Comparison of ENCODE assay signal across 22 cellular contexts in genomic region chr19:47413941-47414340, GRCh38. TPM values are rescaled to one million over a fixed set of nuclear protein-coding genes. Genes with fewer than 3 reads are reported as not detected.
DNase-seq lines count a peak whose midpoint lies in the region; ATAC-seq, FAIRE-seq and TF ChIP-seq lines count a peak whose summit lies in the region.
"Had no signal": no experiment of that assay in that cellular context is flagged by ENCODE, and none has a peak within 500 bp of the region (broad histone marks: within the 10 kb centered on the region; RNA-seq: fewer than 3 reads in every experiment).

No MANE protein-coding gene starts in this region.

- H3K36me3 ChIP-seq in HepG2 (replicated peaks in 1 of 2; ENCODE audit: control insufficient read depth in 1 of 2, insufficient read depth in 2 of 2, low read length in 2 of 2) = no peaks in the 10 kb centered on the region
- H3K36me3 ChIP-seq in right lobe of liver = no peaks in the 10 kb centered on the region
- no peaks in the 10 kb centered on the region for H3K36me3 ChIP-seq in lower lobe of right lung
- H3K36me3 ChIP-seq in osteoblast (ENCODE audit: insufficient read depth, low read length) = no peaks in the 10 kb centered on the region
- H3K36me3 ChIP-seq: BLaER1 treated with 17β-estradiol and CSF1 and Interleukin-3, amounts not matched to agents 10 nM and 100 nM had no signal

- intact Hi-C loops in HepG2 (cut with micrococcal nuclease; ENCODE audit: unreplicated experiment) = loop anchor here (2.0 kb wide), 1 partner anchor 117 kb away; no protein-coding TSS in a partner anchor
- intact Hi-C loops in right lobe of liver (cut with DNase I) = no loop called here
- intact Hi-C loops in lower lobe of right lung (cut with DNase I) = no loop called here

- in situ Hi-C loops in HepG2 (cut with HindIII; ENCODE audit: extremely low pct_ligation_motif_present, low pct_unique_long_range_greater_than_20kb) = loop anchor here (10.0 kb wide), 1 partner anchor 119 kb away; no protein-coding TSS in a partner anchor

- H3K79me2 ChIP-seq in HepG2 (ENCODE audit: insufficient read depth, low read length) (no peaks in the 10 kb centered on the region), osteoblast (ENCODE audit: insufficient read depth, low read length) (no peaks in the 10 kb centered on the region)

- H3K9ac ChIP-seq in HepG2 (ENCODE audit: insufficient read depth, low read depth, low read length) = no peak overlapping the region
- H3K9ac ChIP-seq: BLaER1 treated with 17β-estradiol and CSF1 and Interleukin-3, amounts not matched to agents 10 nM and 100 nM had no signal

- WGBS in HepG2 (ENCODE audit: low lambda C conversion rate) = 55% methylated on average over 8 of the region's 16 CpGs
- WGBS in right lobe of liver (ENCODE audit: insufficient coverage, low coverage, low lambda C conversion rate, missing lambda C conversion rate) = 77% methylated on average over 12 of the region's 16 CpGs

- H3K4me2 ChIP-seq in HepG2 (ENCODE audit: low read depth, low read length) (no peak overlapping the region), osteoblast (ENCODE audit: insufficient read depth, low read length) (no peak overlapping the region)
- H3K4me2 ChIP-seq: BLaER1 treated with 17β-estradiol and CSF1 and Interleukin-3, amounts not matched to agents 10 nM and 100 nM had no signal

- POLR2A ChIA-PET in HepG2 (lab: Yijun Ruan, JAX) = no interaction called here

- CTCF ChIA-PET in HepG2 (lab: Yijun Ruan, JAX; ENCODE audit: low intra/inter-chr PET ratio, low total read pairs) = interaction anchor here (1.3 kb wide), 1 partner anchor 130 kb away, joined by 4 read pairs; no protein-coding TSS in a partner anchor

- H3K9me3 ChIP-seq in HepG2 (ENCODE audit: low read length) (no peaks in the 10 kb centered on the region), right lobe of liver (no peaks in the 10 kb centered on the region), lower lobe of right lung (no peaks in the 10 kb centered on the region), osteoblast (ENCODE audit: low read depth, low read length) (no peaks in the 10 kb centered on the region)
- H3K9me3 ChIP-seq: BE2C; BLaER1 treated with 17β-estradiol and CSF1 and Interleukin-3, amounts not matched to agents 10 nM and 100 nM had no signal

- BruUV-seq in HepG2 (replicated peaks; lab: Mats Ljungman, UMichigan) = no TSS peak

- H3K27me3 ChIP-seq in HepG2 (ENCODE audit: control insufficient read depth in 1 of 2, insufficient read depth in 2 of 2, low read length in 2 of 2) (peaks cover 0 to 64% of the 10 kb centered on the region in 2 experiments; a peak in 4 of 5 replicates), right lobe of liver (peaks cover 0 to 18% of the 10 kb centered on the region in 2 donors), lower lobe of right lung (ENCODE audit: low read depth) (peaks cover 31% of the 10 kb centered on the region), osteoblast (ENCODE audit: insufficient read depth, low read length) (peaks cover 19% of the 10 kb centered on the region)

- no peak for TF ChIP-seq RAD21 in HepG2 (CRISPR knock-in tag; IDR thresholded peaks at IDR 0.05)

- H2AFZ ChIP-seq in HepG2 (ENCODE audit: low read length) (no peak overlapping the region), osteoblast (ENCODE audit: low read length) (no peak overlapping the region)

- TF ChIP-seq EP300 in HepG2 (IDR thresholded peaks at IDR 0.05; ENCODE audit: low read depth in 2 of 2, low read length in 2 of 2) = no peak
- TF ChIP-seq EP300 in HepG2 (CRISPR knock-in tag; IDR thresholded peaks at IDR 0.05; ENCODE audit: borderline replicate concordance) = no peak

- no peak overlapping the region for H3K27ac ChIP-seq in HepG2 (ENCODE audit: extremely low read length, insufficient read depth, low read length)
- H3K27ac ChIP-seq in right lobe of liver = no peak overlapping the region
- no peak overlapping the region for H3K27ac ChIP-seq in lower lobe of right lung
- H3K27ac ChIP-seq in osteoblast (ENCODE audit: low read depth, low read length) = no peak overlapping the region
- H3K27ac ChIP-seq: 22Rv1; BLaER1 treated with 17β-estradiol and CSF1 and Interleukin-3, amounts not matched to agents 10 nM and 100 nM had no signal

- FAIRE-seq in HepG2 (lab: Jason Lieb, UNC) = no peak
- FAIRE-seq: A204.1, D721Med, GM12878 had no signal

- H3K4me3 ChIP-seq in HepG2 (replicated peaks in 1 of 3; ENCODE audit: insufficient read depth in 1 of 3, low read depth in 2 of 3, low read length in 3 of 3) = no peak overlapping the region
- no peak overlapping the region for H3K4me3 ChIP-seq in right lobe of liver
- H3K4me3 ChIP-seq in lower lobe of right lung = no peak overlapping the region
- no peak overlapping the region for H3K4me3 ChIP-seq in osteoblast (ENCODE audit: insufficient read depth, low read length)
- H3K4me3 ChIP-seq: BLaER1 treated with 17β-estradiol and CSF1 and Interleukin-3, amounts not matched to agents 10 nM and 100 nM; GM12878 had no signal

- TF ChIP-seq POLR2A in HepG2 (IDR thresholded peaks at IDR 0.05; ENCODE audit: insufficient read depth in 1 of 2, low read depth in 2 of 2, low read length in 2 of 2) (no peak), right lobe of liver (IDR thresholded peaks at IDR 0.05) (no peak)

- H3K4me1 ChIP-seq in HepG2 (ENCODE audit: insufficient read depth, low read length) (peaks cover 5% of the 10 kb centered on the region; the same call in 1 of the 2 replicates), right lobe of liver (no peaks in the 10 kb centered on the region), lower lobe of right lung (peaks cover 6% of the 10 kb centered on the region), osteoblast (ENCODE audit: insufficient read depth, low read length) (no peaks in the 10 kb centered on the region)
- H3K4me1 ChIP-seq: BE2C had no signal

- ATAC-seq in HepG2 (no peak; the same call in 2 of the 3 replicates), right lobe of liver (no peak), lower lobe of right lung (no peak), HG03432 (IDR thresholded peaks at IDR 0.05; ENCODE audit: unreplicated experiment) (no peak)

- H4K20me1 ChIP-seq in HepG2 (ENCODE audit: insufficient read depth, low read length) (peaks cover 8% of the 10 kb centered on the region; the same call in 1 of the 2 replicates), osteoblast (ENCODE audit: insufficient read depth, low read length) (no peaks in the 10 kb centered on the region)

- TF ChIP-seq CTCF in HepG2 (CRISPR knock-in tag; IDR thresholded peaks at IDR 0.05) (no peak), right lobe of liver (IDR thresholded peaks at IDR 0.05) (no peak), lower lobe of right lung (IDR thresholded peaks at IDR 0.05) (no peak), osteoblast (IDR thresholded peaks at IDR 0.05; ENCODE audit: extremely low read depth, low read depth, low read length) (no peak)

- DNase-seq in HepG2 (ENCODE audit: low spot score) = no peak
- no peak for DNase-seq in right lobe of liver
- peak; percentile 33 for DNase-seq in lower lobe of right lung
- peak; percentile 51 for DNase-seq in osteoblast (ENCODE audit: insufficient read length, low spot score, missing footprints)
- DNase-seq in Ammon's horn (ENCODE audit: low spot score) = no peak
- no peak for DNase-seq in hippocampal formation (lab: John Stamatoyannopoulos, UW)
- DNase-seq: CD4-positive, alpha-beta T cell; CD8-positive, alpha-beta memory T cell; DMS 273 treated with DMSO at 0.1 percent for 48 hours; DMS79; EL; GDM1; GOT3; HCEC 1CT had no signal

RNA-seq across cellular contexts. Expression of gene MEIS3, which starts 5.4 kb away (rescaled TPM):
- 0.09 and 1.2 TPM in 2 replicates for total RNA-seq in HepG2 (2016; rRNA removed; fragmentation: Illumina TruSeq; extraction: Trizol)
- 1.1 and 1.5 TPM in 2 replicates for total RNA-seq in HepG2 (2016; cell fraction: cytosol; rRNA removed; fragmentation: Illumina TruSeq; extraction: Trizol; ENCODE audit: low read depth)
- total RNA-seq in HepG2 (2016; cell fraction: insoluble cytoplasmic fraction; rRNA removed; fragmentation: Illumina TruSeq; extraction: Trizol) = not detected in 2 replicates
- 0.52 and 0.62 TPM in 2 replicates for total RNA-seq in HepG2 (2016; cell fraction: membrane; rRNA removed; fragmentation: Illumina TruSeq; extraction: Trizol)
- total RNA-seq in HepG2 (2016; cell fraction: nucleus; rRNA removed; fragmentation: Illumina TruSeq; extraction: Trizol) = not detected in 2 replicates
- 0.70 and 0.94 TPM in 2 replicates for polyA plus RNA-seq in HepG2 (2011; rRNA removed)
- polyA plus RNA-seq in HepG2 (2011; cell fraction: cytosol; rRNA removed) = 0.39 and 0.59 TPM in 2 replicates
- 2.3 and 2.8 TPM in 2 replicates for polyA plus RNA-seq in HepG2 (2011; cell fraction: nucleus; rRNA removed)
- 0.25 and 0.93 TPM in 2 replicates for polyA plus RNA-seq in HepG2 (2012)
- 0.09 and 0.23 TPM in 2 replicates for polyA plus RNA-seq in HepG2 (2016; cell fraction: cytosol; fragmentation: Illumina TruSeq; extraction: Trizol; ENCODE audit: low read depth)
- polyA plus RNA-seq in HepG2 (2016; cell fraction: insoluble cytoplasmic fraction; fragmentation: Illumina TruSeq; extraction: Trizol; ENCODE audit: low read depth) = not detected in 2 replicates
- 0.41 and 0.55 TPM in 2 replicates for polyA plus RNA-seq in HepG2 (2016; cell fraction: membrane; fragmentation: Illumina TruSeq; extraction: Trizol; ENCODE audit: low read depth)
- 0.29 TPM in 1 of 2 replicates, not detected in the other for polyA plus RNA-seq in HepG2 (2016; cell fraction: nucleus; fragmentation: Illumina TruSeq; extraction: Trizol; ENCODE audit: insufficient read depth, low read depth)
- polyA minus RNA-seq in HepG2 (2011; rRNA and poly(A)+ RNA removed; ENCODE audit: low replicate concordance) = 0.82 and 12.4 TPM in 2 replicates
- polyA minus RNA-seq in HepG2 (2011; cell fraction: cytosol; rRNA and poly(A)+ RNA removed) = 0.69 and 0.70 TPM in 2 replicates
- 0.50 and 0.64 TPM in 2 replicates for polyA minus RNA-seq in HepG2 (2011; cell fraction: nucleus; rRNA and poly(A)+ RNA removed)
- 1 to 10 TPM in 1 of 6 experiments, under 1 TPM in 5; 0.53 to 1.6 (median 0.77) TPM for total RNA-seq in right lobe of liver
- total RNA-seq in lower lobe of right lung = 5.3 TPM
- 8.3 and 19.7 TPM in 2 replicates for total RNA-seq in osteoblast
- total RNA-seq: CD8-positive, alpha-beta memory T cell; GM12878 had no signal
- polyA plus RNA-seq: CD14-positive monocyte; CD8-positive, alpha-beta memory T cell had no signal

RNA-seq across cellular contexts. Expression of gene SLC8A2, which starts 57.8 kb away (rescaled TPM):
- total RNA-seq in HepG2 (2016; rRNA removed; fragmentation: Illumina TruSeq; extraction: Trizol) = 0.02 TPM in 1 of 2 replicates, not detected in the other
- not detected in 2 replicates for total RNA-seq in HepG2 (2016; cell fraction: cytosol; rRNA removed; fragmentation: Illumina TruSeq; extraction: Trizol; ENCODE audit: low read depth)
- not detected in 2 replicates for total RNA-seq in HepG2 (2016; cell fraction: insoluble cytoplasmic fraction; rRNA removed; fragmentation: Illumina TruSeq; extraction: Trizol)
- total RNA-seq in HepG2 (2016; cell fraction: membrane; rRNA removed; fragmentation: Illumina TruSeq; extraction: Trizol) = not detected in 2 replicates
- total RNA-seq in HepG2 (2016; cell fraction: nucleus; rRNA removed; fragmentation: Illumina TruSeq; extraction: Trizol) = not detected in 2 replicates
- 0.09 TPM in 1 of 2 replicates, not detected in the other for polyA plus RNA-seq in HepG2 (2011; rRNA removed)
- polyA plus RNA-seq in HepG2 (2011; cell fraction: cytosol; rRNA removed) = 0.09 and 0.12 TPM in 2 replicates
- polyA plus RNA-seq in HepG2 (2011; cell fraction: nucleus; rRNA removed) = 0.19 and 0.51 TPM in 2 replicates
- 0.07 TPM in 1 of 2 replicates, not detected in the other for polyA plus RNA-seq in HepG2 (2012)
- polyA plus RNA-seq in HepG2 (2016; cell fraction: cytosol; fragmentation: Illumina TruSeq; extraction: Trizol; ENCODE audit: low read depth) = not detected in 2 replicates
- polyA plus RNA-seq in HepG2 (2016; cell fraction: insoluble cytoplasmic fraction; fragmentation: Illumina TruSeq; extraction: Trizol; ENCODE audit: low read depth) = not detected in 2 replicates
- not detected in 2 replicates for polyA plus RNA-seq in HepG2 (2016; cell fraction: membrane; fragmentation: Illumina TruSeq; extraction: Trizol; ENCODE audit: low read depth)
- not detected in 2 replicates for polyA plus RNA-seq in HepG2 (2016; cell fraction: nucleus; fragmentation: Illumina TruSeq; extraction: Trizol; ENCODE audit: insufficient read depth, low read depth)
- polyA minus RNA-seq in HepG2 (2011; rRNA and poly(A)+ RNA removed; ENCODE audit: low replicate concordance) = 0.78 TPM in 1 of 2 replicates, not detected in the other
- not detected in 2 replicates for polyA minus RNA-seq in HepG2 (2011; cell fraction: cytosol; rRNA and poly(A)+ RNA removed)
- polyA minus RNA-seq in HepG2 (2011; cell fraction: nucleus; rRNA and poly(A)+ RNA removed) = not detected in 2 replicates
- under 1 TPM in 1 of 6 experiments, not detected in 5; 0.13 TPM for total RNA-seq in right lobe of liver
- total RNA-seq in lower lobe of right lung = 0.27 TPM
- under 0.01 and 0.36 TPM in 2 replicates for total RNA-seq in osteoblast
- total RNA-seq: CD4-positive, alpha-beta T cell; CD8-positive, alpha-beta memory T cell; GM12878 had no signal
- polyA plus RNA-seq: CD14-positive monocyte; CD8-positive, alpha-beta memory T cell; GM12878 had no signal

Comparison
In these comparisons a context has a peak if more than half of its experiments do, and no peak if none do; other contexts are left out.
1. DNase-seq: peak in lower lobe of right lung (single experiment) and osteoblast (single experiment); none in HepG2 (single experiment), right lobe of liver (0 of 3), Ammon's horn (single experiment) and hippocampal formation (0 of 2).